Comparison of ENCODE assay signal across 15 cellular contexts in genomic region chr7:46539892-46540483, GRCh38.
DNase-seq lines count a peak whose midpoint lies in the region; TF ChIP-seq lines count a peak whose summit lies in the region.
"Had no signal": no experiment of that assay in that cellular context is flagged by ENCODE, and none has a peak within 500 bp of the region (broad histone marks: within the 10 kb centered on the region; RNA-seq: fewer than 3 reads in every experiment).

No MANE protein-coding gene starts in this region.

- H3K4ac ChIP-seq in mesenchymal stem cell (ENCODE audit: low read depth in 1 of 2, low read length in 2 of 2): no peak overlapping the region

- H3K23ac ChIP-seq in mesenchymal stem cell (ENCODE audit: low read length in 2 of 2): no peak overlapping the region

- H3K4me1 ChIP-seq in NT2/D1 (ENCODE audit: insufficient read depth, insufficient read length) (peaks cover 5% of the 10 kb centered on the region), mesenchymal stem cell (ENCODE audit: control insufficient read depth, insufficient read depth, low read depth, low read length) (no peaks in the 10 kb centered on the region), PC-9 (replicated peaks; ENCODE audit: insufficient read depth) (peaks cover 14% of the 10 kb centered on the region), breast epithelium (no peaks in the 10 kb centered on the region)

- TF ChIP-seq POLR2A in breast epithelium (IDR thresholded peaks at IDR 0.05): no peak

- CTCF ChIA-PET in PC-9 (lab: Charles Lee): no interaction called here

- H3K27me3 ChIP-seq in NT2/D1 (ENCODE audit: insufficient read depth, insufficient read length): no peaks in the 10 kb centered on the region
- H3K27me3 ChIP-seq in mesenchymal stem cell (ENCODE audit: control insufficient read depth in 1 of 2, insufficient read depth in 1 of 2, low read length in 2 of 2): no peaks in the 10 kb centered on the region
- no peaks in the 10 kb centered on the region for H3K27me3 ChIP-seq in PC-9 (ENCODE audit: insufficient read depth, low read depth)
- no peaks in the 10 kb centered on the region for H3K27me3 ChIP-seq in breast epithelium

- H3F3A ChIP-seq in PC-9 (ENCODE audit: insufficient read depth, low read depth): peaks cover 7% of the 10 kb centered on the region; the same call in 1 of the 2 replicates

- DNase-seq in G401 (ENCODE audit: low spot score) (peak; percentile 13), NT2/D1 (ENCODE audit: low read depth, low spot score) (peak; percentile 15), mesenchymal stem cell (no peak), PC-9 (no peak), GM19238 (ENCODE audit: insufficient read length, low spot score) (no peak), breast epithelium (ENCODE audit: low spot score in 2 of 2) (no peak), NOMO-1 (lab: John Stamatoyannopoulos, UW; ENCODE audit: unreplicated experiment in 2 of 2) (no peak)
- DNase-seq: CD4-positive, CD25-positive, alpha-beta regulatory T cell; GM23248; NCI-H1092; NCI-H187 treated with DMSO at 0.1 percent for 48 hours; NCI-H345; NCI-H526 treated with DMSO at 0.1 percent for 48 hours; PC-3 had no signal

- H2AFZ ChIP-seq in mesenchymal stem cell (ENCODE audit: low read depth, low read length) (no peak overlapping the region), PC-9 (no peak overlapping the region)
- H2AFZ ChIP-seq: GM23248 had no signal

- no peak for TF ChIP-seq CTCF in 22Rv1 (IDR thresholded peaks at IDR 0.05)
- TF ChIP-seq CTCF in PC-9 (conservative IDR thresholded peaks at IDR 0.05): no peak
- no peak for TF ChIP-seq CTCF in breast epithelium (IDR thresholded peaks at IDR 0.05)

- peak overlapping the region; percentile 24 to 37 for H2BK12ac ChIP-seq in mesenchymal stem cell (ENCODE audit: low read length in 2 of 2)

- H3K79me2 ChIP-seq in PC-9 (ENCODE audit: low read depth): no peaks in the 10 kb centered on the region

- POLR2A ChIA-PET in PC-9 (lab: Charles Lee; ENCODE audit: unreplicated experiment): no interaction called here

- no peak overlapping the region for H2AK5ac ChIP-seq in mesenchymal stem cell (ENCODE audit: low read length, severe bottlenecking)

- intact Hi-C loops in PC-9 (cut with micrococcal nuclease; ENCODE audit: unreplicated experiment): loop anchor here (5.0 to 10.0 kb wide), 4 partner anchors 255 to 395 kb away; no protein-coding TSS in a partner anchor
- intact Hi-C loops in breast epithelium (cut with DNase I; ENCODE audit: low total_unique reads): no loop called here

- H3K79me1 ChIP-seq in mesenchymal stem cell (replicated peaks; ENCODE audit: low read length, poor library complexity, severe bottlenecking): no peaks in the 10 kb centered on the region

- H3K36me3 ChIP-seq in NT2/D1 (ENCODE audit: insufficient read depth, insufficient read length, low read length): no peaks in the 10 kb centered on the region
- no peaks in the 10 kb centered on the region for H3K36me3 ChIP-seq in mesenchymal stem cell (ENCODE audit: control insufficient read depth in 1 of 2, insufficient read depth in 2 of 2, low read depth in 1 of 2, low read length in 2 of 2)
- no peaks in the 10 kb centered on the region for H3K36me3 ChIP-seq in PC-9 (ENCODE audit: low read depth)
- no peaks in the 10 kb centered on the region for H3K36me3 ChIP-seq in breast epithelium

- no TSS peak for BruUV-seq in PC-9 (replicated peaks; lab: Mats Ljungman, UMichigan)

- H2BK120ac ChIP-seq in mesenchymal stem cell (ENCODE audit: low read depth, low read length): no peak overlapping the region

- H3K27ac ChIP-seq in 22Rv1: peak overlapping the region; percentile 57
- H3K27ac ChIP-seq in mesenchymal stem cell (ENCODE audit: low read length, poor library complexity, severe bottlenecking): no peak overlapping the region
- no peak overlapping the region for H3K27ac ChIP-seq in PC-9
- H3K27ac ChIP-seq in breast epithelium: no peak overlapping the region
- H3K27ac ChIP-seq: GM23248 had no signal

- 90% methylated on average over 5 of the region's 5 CpGs for WGBS in mesenchymal stem cell

- H3K4me2 ChIP-seq in mesenchymal stem cell (ENCODE audit: low read length, poor library complexity, severe bottlenecking): no peak overlapping the region
- H3K4me2 ChIP-seq in PC-9: no peak overlapping the region

- in situ Hi-C loops in G401 (cut with HindIII; ENCODE audit: low sequenced_read_pairs): no loop called here

- H4K8ac ChIP-seq in mesenchymal stem cell (ENCODE audit: low read length): peak overlapping the region; percentile 42

- H3K9me3 ChIP-seq in NT2/D1 (ENCODE audit: insufficient read depth, low read length) (peaks cover 20% of the 10 kb centered on the region; the same call in 1 of the 2 replicates), mesenchymal stem cell (ENCODE audit: control insufficient read depth, low read length) (no peaks in the 10 kb centered on the region), PC-9 (ENCODE audit: insufficient read depth, low read depth) (peaks cover 18% of the 10 kb centered on the region), breast epithelium (no peaks in the 10 kb centered on the region)

- H4K91ac ChIP-seq in mesenchymal stem cell (ENCODE audit: low read length): peak overlapping the region; percentile 56

- H3K9me2 ChIP-seq in PC-9 (ENCODE audit: insufficient read depth): no peaks in the 10 kb centered on the region

- no peak overlapping the region for H3K14ac ChIP-seq in mesenchymal stem cell (ENCODE audit: low read length in 2 of 2)

- H3K9ac ChIP-seq in NT2/D1 (ENCODE audit: insufficient read length, low read depth) (no peak overlapping the region), mesenchymal stem cell (ENCODE audit: low read length) (no peak overlapping the region)
- H3K9ac ChIP-seq: GM23248 had no signal

- H2BK15ac ChIP-seq in mesenchymal stem cell (ENCODE audit: low read depth, poor library complexity, severe bottlenecking): no peak overlapping the region

- H3K4me3 ChIP-seq in NT2/D1 (ENCODE audit: insufficient read length, low read depth): no peak overlapping the region
- H3K4me3 ChIP-seq in mesenchymal stem cell (ENCODE audit: insufficient read depth in 1 of 2, low read depth in 1 of 2, low read length in 2 of 2): no peak overlapping the region
- no peak overlapping the region for H3K4me3 ChIP-seq in PC-9
- H3K4me3 ChIP-seq in breast epithelium: no peak overlapping the region
- H3K4me3 ChIP-seq: GM23248 had no signal

- H4K20me1 ChIP-seq in PC-9 (ENCODE audit: insufficient read depth): no peaks in the 10 kb centered on the region

- H3K18ac ChIP-seq in mesenchymal stem cell (ENCODE audit: low read depth in 1 of 2, low read length in 2 of 2): peak overlapping the region; percentile 59 to 71

- no peak overlapping the region for H2BK5ac ChIP-seq in mesenchymal stem cell (ENCODE audit: low read depth, low read length, poor library complexity, severe bottlenecking)

Comparison
In these comparisons a context has a peak if more than half of its experiments do, and no peak if none do; other contexts are left out.
1. DNase-seq: peak in G401 (single experiment) and NT2/D1 (single experiment); none in mesenchymal stem cell (single experiment), PC-9 (0 of 2), GM19238 (single experiment), breast epithelium (0 of 2) and NOMO-1 (0 of 2).